ENCODE assay signal across 1 cellular context in genomic region chr14:54133896-54134295, GRCh38.
TF ChIP-seq lines count a peak whose summit lies in the region.

No MANE protein-coding gene starts in this region.

TF ChIP-seq in HepG2, 621 proteins besides CTCF, POLR2A, EP300 and RAD21 (continued from another document and continues in another):
- peak; percentile 51; the same call in 1 of the 2 replicates for TF ChIP-seq BHLHE40 (IDR thresholded peaks at IDR 0.05; ENCODE audit: low read length)
- TF ChIP-seq MTF2 (CRISPR knock-in tag; IDR thresholded peaks at IDR 0.05; ENCODE audit: borderline replicate concordance), result no peak
- TF ChIP-seq PPARG (CRISPR knock-in tag; conservative IDR thresholded peaks at IDR 0.05), result peak; percentile 85
- 0 out of 2 replicates have a peak, but pooled peaks have one; percentile 39 for TF ChIP-seq ZNF605 (CRISPR knock-in tag; IDR thresholded peaks at IDR 0.05)
- TF ChIP-seq ZFP62 (CRISPR knock-in tag; IDR thresholded peaks at IDR 0.05), result no peak
- TF ChIP-seq ZNF17 (CRISPR knock-in tag; IDR thresholded peaks at IDR 0.05), result no peak
- no peak for TF ChIP-seq ZHX2 (IDR thresholded peaks at IDR 0.05; ENCODE audit: low read depth)
- no peak for TF ChIP-seq ZHX2 (CRISPR knock-in tag; IDR thresholded peaks at IDR 0.05; ENCODE audit: borderline replicate concordance)
- 0 out of 2 replicates have a peak, but pooled peaks have one; percentile 28 for TF ChIP-seq MEIS1 (CRISPR knock-in tag; IDR thresholded peaks at IDR 0.05; ENCODE audit: borderline replicate concordance)
- TF ChIP-seq NCOA2 (CRISPR knock-in tag; IDR thresholded peaks at IDR 0.05), result peak; percentile 95
- no peak for TF ChIP-seq HOXA5 (CRISPR knock-in tag; IDR thresholded peaks at IDR 0.05)
- no peak for TF ChIP-seq BRF2 (CRISPR knock-in tag; IDR thresholded peaks at IDR 0.05)
- TF ChIP-seq ZNF251 (CRISPR knock-in tag; IDR thresholded peaks at IDR 0.05), result no peak
- peak; percentile 98 for TF ChIP-seq HDAC2 (CRISPR knock-in tag; IDR thresholded peaks at IDR 0.05)
- TF ChIP-seq SOX6 (IDR thresholded peaks at IDR 0.05), result no peak
- peak; percentile 96 for TF ChIP-seq SOX6 (CRISPR knock-in tag; IDR thresholded peaks at IDR 0.05)
- no peak for TF ChIP-seq ZNF775 (CRISPR knock-in tag; IDR thresholded peaks at IDR 0.05; ENCODE audit: borderline replicate concordance)
- no peak for TF ChIP-seq ELF4 (CRISPR knock-in tag; IDR thresholded peaks at IDR 0.05; ENCODE audit: borderline replicate concordance)
- TF ChIP-seq EHMT2 (IDR thresholded peaks at IDR 0.05; ENCODE audit: borderline replicate concordance, low read depth, low read length), result no peak; the same call in 1 of the 2 replicates
- no peak for TF ChIP-seq BCLAF1 (IDR thresholded peaks at IDR 0.05)
- no peak; the same call in 1 of the 2 replicates for TF ChIP-seq REPIN1 (CRISPR knock-in tag; IDR thresholded peaks at IDR 0.05; ENCODE audit: borderline replicate concordance, low read depth)
- no peak for TF ChIP-seq SETDB1 (CRISPR knock-in tag; IDR thresholded peaks at IDR 0.05; ENCODE audit: borderline replicate concordance)
- TF ChIP-seq EED (CRISPR knock-in tag; IDR thresholded peaks at IDR 0.05), result no peak
- no peak for TF ChIP-seq ZNF326 (CRISPR knock-in tag; IDR thresholded peaks at IDR 0.05; ENCODE audit: borderline replicate concordance)
- TF ChIP-seq ZNF205 (CRISPR knock-in tag; IDR thresholded peaks at IDR 0.05), result peak; percentile 90
- no peak for TF ChIP-seq ZNF567 (CRISPR knock-in tag; IDR thresholded peaks at IDR 0.05; ENCODE audit: borderline replicate concordance)
- TF ChIP-seq ZNF75D (CRISPR knock-in tag; IDR thresholded peaks at IDR 0.05; ENCODE audit: borderline replicate concordance), result no peak
- TF ChIP-seq SMAD9 (CRISPR knock-in tag; IDR thresholded peaks at IDR 0.05), result no peak
- TF ChIP-seq THRA (CRISPR knock-in tag; IDR thresholded peaks at IDR 0.05; ENCODE audit: borderline replicate concordance), result peak; percentile 83; the same call in 1 of the 2 replicates
- TF ChIP-seq FIP1L1 (IDR thresholded peaks at IDR 0.05; ENCODE audit: borderline replicate concordance, insufficient read depth, low read depth, low read length), result no peak
- TF ChIP-seq RXRA (CRISPR knock-in tag; IDR thresholded peaks at IDR 0.05), result peak; percentile 75; the same call in 1 of the 2 replicates
- no peak for TF ChIP-seq ELK4 (CRISPR knock-in tag; IDR thresholded peaks at IDR 0.05; ENCODE audit: borderline replicate concordance)
- TF ChIP-seq ZNF761 (CRISPR knock-in tag; conservative IDR thresholded peaks at IDR 0.05), result no peak
- no peak for TF ChIP-seq ZBTB1 (CRISPR knock-in tag; IDR thresholded peaks at IDR 0.05; ENCODE audit: borderline replicate concordance)
- TF ChIP-seq ZBTB38 (CRISPR knock-in tag; IDR thresholded peaks at IDR 0.05), result no peak; the same call in 1 of the 2 replicates
- peak; percentile 93 for TF ChIP-seq FOXO1 (CRISPR knock-in tag; IDR thresholded peaks at IDR 0.05)
- TF ChIP-seq ZSCAN12 (CRISPR knock-in tag; IDR thresholded peaks at IDR 0.05), result no peak
- no peak for TF ChIP-seq MTERF4 (CRISPR knock-in tag; IDR thresholded peaks at IDR 0.05)
- TF ChIP-seq ZNF564 (CRISPR knock-in tag; IDR thresholded peaks at IDR 0.05), result 0 out of 2 replicates have a peak, but pooled peaks have one; percentile 54
- no peak for TF ChIP-seq ZNF660 (CRISPR knock-in tag; IDR thresholded peaks at IDR 0.05; ENCODE audit: borderline replicate concordance, low read depth)
- TF ChIP-seq NFIB (CRISPR knock-in tag; IDR thresholded peaks at IDR 0.05; ENCODE audit: borderline replicate concordance), result no peak
- TF ChIP-seq ZBTB26 (CRISPR knock-in tag; IDR thresholded peaks at IDR 0.05; ENCODE audit: borderline replicate concordance), result peak; percentile 83; the same call in 1 of the 2 replicates
- peak; percentile 21; the same call in 1 of the 2 replicates for TF ChIP-seq ZNF335 (CRISPR knock-in tag; IDR thresholded peaks at IDR 0.05)
- TF ChIP-seq HOMEZ (CRISPR knock-in tag; IDR thresholded peaks at IDR 0.05; ENCODE audit: low read depth), result peak; percentile 99
- peak; percentile 86 for TF ChIP-seq HNF4G (IDR thresholded peaks at IDR 0.05; ENCODE audit: borderline replicate concordance, low read depth, low read length)
- TF ChIP-seq HNF4G (CRISPR knock-in tag; IDR thresholded peaks at IDR 0.05; ENCODE audit: borderline replicate concordance, low read depth), result peak; percentile 87; the same call in 1 of the 2 replicates
- TF ChIP-seq ZBTB43 (CRISPR knock-in tag; conservative IDR thresholded peaks at IDR 0.05), result peak; percentile 90
- TF ChIP-seq WIZ (CRISPR knock-in tag; IDR thresholded peaks at IDR 0.05), result 0 out of 2 replicates have a peak, but pooled peaks have one; percentile 70
- TF ChIP-seq ZNF678 (CRISPR knock-in tag; IDR thresholded peaks at IDR 0.05), result no peak
- TF ChIP-seq HNRNPUL1 (IDR thresholded peaks at IDR 0.05; ENCODE audit: low read depth, low read length), result no peak
- no peak for TF ChIP-seq ZNF746 (CRISPR knock-in tag; IDR thresholded peaks at IDR 0.05)
- TF ChIP-seq JUND (CRISPR knock-in tag; IDR thresholded peaks at IDR 0.05), result peak; percentile 22; the same call in 1 of the 2 replicates
- peak; percentile 99 for TF ChIP-seq GATAD2A (CRISPR knock-in tag; IDR thresholded peaks at IDR 0.05)
